ENCODE assay signal across 8 cellular contexts in the genomic region with DNA sequence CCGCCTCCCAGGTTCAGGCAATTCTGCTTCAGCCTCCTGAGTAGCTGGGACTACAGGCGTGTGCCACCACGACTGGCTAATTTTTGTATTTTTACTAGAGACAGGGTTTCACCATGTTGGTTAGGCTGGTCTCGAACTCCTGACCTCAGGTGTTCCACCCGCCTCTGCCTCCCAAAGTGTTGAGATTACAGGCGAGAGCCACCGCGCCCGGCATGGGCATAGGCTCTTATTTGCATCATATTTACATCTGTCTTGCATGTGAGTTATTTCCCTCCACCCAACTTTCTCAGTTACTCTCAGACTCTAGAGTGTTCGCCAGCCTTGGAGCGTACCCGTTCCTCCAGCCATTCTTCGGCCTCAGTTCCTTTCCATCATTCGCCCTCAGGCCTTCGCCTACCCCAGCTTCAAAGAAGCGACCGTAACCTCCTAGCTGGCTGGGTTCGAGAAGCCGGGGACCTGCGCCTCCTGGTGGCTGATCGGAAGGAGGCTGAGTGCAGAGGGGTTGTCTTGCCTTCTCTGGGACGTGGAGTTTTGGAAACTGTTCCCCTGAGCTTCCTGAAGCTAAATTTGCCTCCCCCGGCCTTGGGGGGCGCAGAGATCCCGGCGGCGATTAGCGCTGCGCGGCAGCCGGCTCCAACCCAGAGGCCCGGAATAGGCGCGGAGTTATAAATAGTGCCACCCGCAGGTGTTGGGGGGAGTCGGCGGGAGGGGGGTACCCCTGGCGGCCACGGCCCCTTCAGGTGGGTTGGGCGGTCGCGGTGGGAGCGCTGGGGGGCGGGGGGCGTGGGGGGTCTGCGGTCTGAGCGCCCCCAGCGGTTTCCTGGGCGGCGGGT. TPM values are rescaled to one million over a fixed set of nuclear protein-coding genes. Genes with fewer than 3 reads are reported as not detected.
DNase-seq lines count a peak whose midpoint lies in the region; ATAC-seq and TF ChIP-seq lines count a peak whose summit lies in the region.

No MANE protein-coding gene starts in this region.

- no peaks in the 10 kb centered on the region for H3K36me3 ChIP-seq in SJSA1
- no peaks in the 10 kb centered on the region for H3K36me3 ChIP-seq in prostate gland

- peaks cover 10 to 11% of the 10 kb centered on the region in 2 donors for H3K36me3 Mint-ChIP-seq in activated naive CD4-positive, alpha-beta T cell treated with anti-CD3 and anti-CD28 coated beads, Interleukin-2, amount 50 U/mL, for 72 hours

- no peaks in the 10 kb centered on the region; the same call in 1 of the 2 replicates for H3K9me3 ChIP-seq in SJSA1 (replicated peaks)
- no peaks in the 10 kb centered on the region for H3K9me3 ChIP-seq in prostate gland

- TF ChIP-seq CTCF in prostate gland (IDR thresholded peaks at IDR 0.05) = peak; percentile 72 to 90 (median 84)

- 13% methylated on average over 42 of the region's 50 CpGs for WGBS in prostate gland

- peak overlapping the region in 1 of 2 donors; percentile 92 for H3K27ac Mint-ChIP-seq in activated naive CD4-positive, alpha-beta T cell treated with anti-CD3 and anti-CD28 coated beads, Interleukin-2, amount 50 U/mL, for 72 hours

- H3K4me1 ChIP-seq in SJSA1 (replicated peaks) (peaks cover 24% of the 10 kb centered on the region), prostate gland (replicated peaks) (peaks cover 11% of the 10 kb centered on the region)

- no peak overlapping the region for H3K4me3 ChIP-seq in SJSA1
- peak overlapping the region; percentile 68 to 97 for H3K4me3 ChIP-seq in prostate gland

- H3K27me3 ChIP-seq in SJSA1 (replicated peaks) = no peaks in the 10 kb centered on the region
- H3K27me3 ChIP-seq in prostate gland (replicated peaks; ENCODE audit: insufficient read depth) = no peaks in the 10 kb centered on the region

- TF ChIP-seq POLR2A in prostate gland (IDR thresholded peaks at IDR 0.05) = no peak

- peak in 1 of 2 donors; percentile 2 for ATAC-seq in activated naive CD4-positive, alpha-beta T cell treated with anti-CD3 and anti-CD28 coated beads, Interleukin-2, amount 50 U/mL, for 72 hours
- ATAC-seq in HG02973 (IDR thresholded peaks at IDR 0.05; ENCODE audit: unreplicated experiment) = no peak
- ATAC-seq in GM18519 (IDR thresholded peaks at IDR 0.05; ENCODE audit: low FRiP score, unreplicated experiment) = no peak

- intact Hi-C loops in cardiac septum (cut with DNase I) (loop anchor here (2.0 kb wide), 1 partner anchor 36 kb away; no protein-coding TSS in a partner anchor), prostate gland (cut with DNase I) (loop anchor here (5.0 kb wide), 1 partner anchor 37 kb away; the partner anchor contains the start of gene PYGO2)

- no peaks in the 10 kb centered on the region for H3K9me3 Mint-ChIP-seq in activated naive CD4-positive, alpha-beta T cell treated with anti-CD3 and anti-CD28 coated beads, Interleukin-2, amount 50 U/mL, for 72 hours

- peak; percentile 85 for DNase-seq in D341Med (ENCODE audit: low spot score)
- DNase-seq in HuH-7.5 (ENCODE audit: low spot score) = peak; percentile 89
- peak; percentile 60 to 79 for DNase-seq in SJSA1 (ENCODE audit: low read depth in 1 of 2, low spot score in 2 of 2)
- DNase-seq in activated naive CD4-positive, alpha-beta T cell treated with anti-CD3 and anti-CD28 coated beads, Interleukin-2, amount 50 U/mL, for 72 hours (ENCODE audit: low spot score in 2 of 2) = peak; percentile 74 to 75
- peak; percentile 91 for DNase-seq in cardiac septum (ENCODE audit: low spot score)
- peak; percentile 44 for DNase-seq in prostate gland (ENCODE audit: low spot score)

- H3K27ac ChIP-seq in SJSA1 = no peak overlapping the region
- H3K27ac ChIP-seq in prostate gland = peak overlapping the region; percentile 100

RNA-seq across cellular contexts. Expression of gene ZBTB7B, which starts 3.6 kb away (rescaled TPM):
- total RNA-seq in SJSA1 (2014; rRNA removed; shearing (Covaris generic)) = 15.3 and 24.5 TPM in 2 replicates
- 100 to 1,000 TPM in 1 of 2 donors, 10 to 100 TPM in 1; 97.4 to 184 TPM for total RNA-seq in activated naive CD4-positive, alpha-beta T cell treated with anti-CD3 and anti-CD28 coated beads, Interleukin-2, amount 50 U/mL, for 72 hours
- total RNA-seq in cardiac septum = 41.9 TPM
- total RNA-seq in prostate gland = 100 to 1,000 TPM in 1 of 2 donors, 10 to 100 TPM in 1; 60.0 to 103 TPM

RNA-seq across cellular contexts. Expression of gene LENEP, which starts 5.6 kb away (rescaled TPM):
- total RNA-seq in SJSA1 (2014; rRNA removed; shearing (Covaris generic)) = not detected in 2 replicates
- total RNA-seq in activated naive CD4-positive, alpha-beta T cell treated with anti-CD3 and anti-CD28 coated beads, Interleukin-2, amount 50 U/mL, for 72 hours = under 1 TPM; 0.66 to 0.68 TPM
- not detected for total RNA-seq in cardiac septum
- not detected for total RNA-seq in prostate gland

RNA-seq across cellular contexts. Expression of gene FLAD1, which starts 15.9 kb away (rescaled TPM):
- 15.4 and 23.7 TPM in 2 replicates for total RNA-seq in SJSA1 (2014; rRNA removed; shearing (Covaris generic))
- 10 to 100 TPM; 40.8 to 41.9 TPM for total RNA-seq in activated naive CD4-positive, alpha-beta T cell treated with anti-CD3 and anti-CD28 coated beads, Interleukin-2, amount 50 U/mL, for 72 hours
- total RNA-seq in cardiac septum = 22.2 TPM
- total RNA-seq in prostate gland = 10 to 100 TPM; 31.5 to 35.3 TPM

RNA-seq across cellular contexts. Expression of gene CKS1B, which starts 24.6 kb away (rescaled TPM):
- 290 and 338 TPM in 2 replicates for total RNA-seq in SJSA1 (2014; rRNA removed; shearing (Covaris generic))
- total RNA-seq in activated naive CD4-positive, alpha-beta T cell treated with anti-CD3 and anti-CD28 coated beads, Interleukin-2, amount 50 U/mL, for 72 hours = 100 to 1,000 TPM; 202 to 308 TPM
- 16.0 TPM for total RNA-seq in cardiac septum
- 10 to 100 TPM; 33.5 to 47.5 TPM for total RNA-seq in prostate gland

RNA-seq across cellular contexts. Expression of gene SHC1, which starts 28.5 kb away (rescaled TPM):
- total RNA-seq in SJSA1 (2014; rRNA removed; shearing (Covaris generic)) = 101 and 155 TPM in 2 replicates
- total RNA-seq in activated naive CD4-positive, alpha-beta T cell treated with anti-CD3 and anti-CD28 coated beads, Interleukin-2, amount 50 U/mL, for 72 hours = 10 to 100 TPM; 50.3 to 76.2 TPM
- total RNA-seq in cardiac septum = 70.5 TPM
- total RNA-seq in prostate gland = 10 to 100 TPM; 85.0 to 97.2 TPM
